ENCODE assay signal across 16 cellular contexts in the genomic region with DNA sequence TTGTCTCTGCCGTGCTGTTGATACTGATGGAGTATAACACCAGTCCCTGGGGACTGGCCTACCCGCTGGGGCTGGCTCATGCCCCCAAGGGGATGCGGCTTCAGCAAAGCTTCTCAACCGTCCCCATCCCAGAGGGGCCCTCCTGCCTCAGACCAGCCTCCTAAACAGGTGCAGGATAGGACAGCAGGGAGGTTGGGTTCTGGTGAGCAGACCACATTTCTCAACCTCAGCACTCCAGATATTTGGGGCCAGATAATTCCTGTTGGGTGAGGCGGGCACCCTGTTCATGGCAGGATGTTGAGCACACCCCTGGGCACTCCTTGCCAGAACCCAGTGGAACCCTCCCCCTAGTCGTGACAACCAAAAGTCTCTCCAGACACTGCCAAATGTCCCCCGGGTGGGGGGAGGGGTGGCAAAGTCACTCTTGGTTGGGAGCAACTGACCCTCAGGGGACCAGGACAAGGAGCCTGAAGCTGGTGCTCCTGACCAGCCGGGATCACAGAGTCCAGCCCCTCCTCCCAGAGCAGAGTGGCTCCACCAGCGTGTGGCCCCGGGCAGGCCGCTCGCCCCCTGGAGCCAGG.
A peak's percentile ranks its signal among the peaks of the same experiment; 100 is the strongest.
DNase-seq lines count a peak whose midpoint lies in the region; ATAC-seq, FAIRE-seq and TF ChIP-seq lines count a peak whose summit lies in the region.
"Had no signal": no experiment of that assay in that cellular context is flagged by ENCODE, and none has a peak within 500 bp of the region (broad histone marks: within the 10 kb centered on the region; RNA-seq: fewer than 3 reads in every experiment).

No MANE protein-coding gene starts in this region.

- POLR2A ChIA-PET in HepG2 (lab: Yijun Ruan, JAX): no interaction called here

- WGBS in right lobe of liver (ENCODE audit: insufficient coverage, low coverage, low lambda C conversion rate, missing lambda C conversion rate): no CpG with 5 or more reads among the region's 12 CpGs
- WGBS in HepG2 (ENCODE audit: low lambda C conversion rate): 100% methylated on average over 3 of the region's 12 CpGs

- in situ Hi-C loops in HepG2 (cut with HindIII; ENCODE audit: extremely low pct_ligation_motif_present, low pct_unique_long_range_greater_than_20kb): loop anchor here (5.0 kb wide), 2 partner anchors 94 to 329 kb away; no protein-coding TSS in a partner anchor

- no peak overlapping the region for H3K4me2 ChIP-seq in HepG2 (ENCODE audit: low read depth, low read length)

- H3K9me3 ChIP-seq in right lobe of liver (no peaks in the 10 kb centered on the region), HepG2 (ENCODE audit: low read length) (no peaks in the 10 kb centered on the region), vagina (no peaks in the 10 kb centered on the region)
- H3K9me3 ChIP-seq: testis had no signal

- H3K4me1 ChIP-seq in right lobe of liver (peaks cover 0 to 8% (median 0%) of the 10 kb centered on the region in 4 donors), HepG2 (ENCODE audit: insufficient read depth, low read length) (no peaks in the 10 kb centered on the region), vagina (peaks cover 13% of the 10 kb centered on the region)
- H3K4me1 ChIP-seq: breast epithelium had no signal

- no TSS peak for BruUV-seq in HepG2 (replicated peaks; lab: Mats Ljungman, UMichigan)

- H3K36me3 Mint-ChIP-seq in chondrocyte (ENCODE audit: low read depth) (peaks cover 5% of the 10 kb centered on the region), naive B cell (no peaks in the 10 kb centered on the region), type B pancreatic cell (no peaks in the 10 kb centered on the region)
- H3K36me3 Mint-ChIP-seq: activated naive CD4-positive, alpha-beta T cell treated with anti-CD3 and anti-CD28 coated beads, Interleukin-2, amount 50 U/mL, for 72 hours had no signal

- no peak overlapping the region for H2AFZ ChIP-seq in HepG2 (ENCODE audit: low read length)

- H3K27ac ChIP-seq in right lobe of liver: no peak overlapping the region
- H3K27ac ChIP-seq in HepG2 (ENCODE audit: extremely low read length, insufficient read depth, low read length): no peak overlapping the region
- peak overlapping the region; percentile 57 for H3K27ac ChIP-seq in vagina
- H3K27ac ChIP-seq: testis had no signal

- H3K36me3 ChIP-seq in right lobe of liver (no peaks in the 10 kb centered on the region), HepG2 (replicated peaks in 1 of 2; ENCODE audit: control insufficient read depth in 1 of 2, insufficient read depth in 2 of 2, low read length in 2 of 2) (no peaks in the 10 kb centered on the region), vagina (no peaks in the 10 kb centered on the region)
- H3K36me3 ChIP-seq: breast epithelium had no signal

- intact Hi-C loops in right lobe of liver (cut with DNase I): loop anchor here (5.0 kb wide), 2 partner anchors 324 to 329 kb away; no protein-coding TSS in a partner anchor
- intact Hi-C loops in HepG2 (cut with micrococcal nuclease; ENCODE audit: unreplicated experiment): loop anchor here (10.0 kb wide), 1 partner anchor 97 kb away; no protein-coding TSS in a partner anchor
- intact Hi-C loops in vagina (cut with DNase I): loop anchor here (5.0 kb wide), 2 partner anchors 174 to 324 kb away; no protein-coding TSS in a partner anchor

- TF ChIP-seq CTCF in right lobe of liver (IDR thresholded peaks at IDR 0.05): no peak
- no peak for TF ChIP-seq CTCF in HepG2 (CRISPR knock-in tag; IDR thresholded peaks at IDR 0.05)
- no peak for TF ChIP-seq CTCF in chondrocyte (IDR thresholded peaks at IDR 0.05)
- TF ChIP-seq CTCF in vagina (IDR thresholded peaks at IDR 0.05): no peak
- TF ChIP-seq CTCF in type B pancreatic cell (conservative IDR thresholded peaks at IDR 0.05): no peak

- no peak overlapping the region for H3K4me3 ChIP-seq in right lobe of liver
- no peak overlapping the region for H3K4me3 ChIP-seq in HepG2 (replicated peaks in 1 of 3; ENCODE audit: insufficient read depth in 1 of 3, low read depth in 2 of 3, low read length in 3 of 3)
- H3K4me3 ChIP-seq in vagina: no peak overlapping the region

- H3K27me3 ChIP-seq in right lobe of liver: no peaks in the 10 kb centered on the region
- peaks cover 3 to 12% of the 10 kb centered on the region in 2 experiments; a peak in 3 of 5 replicates for H3K27me3 ChIP-seq in HepG2 (ENCODE audit: control insufficient read depth in 1 of 2, insufficient read depth in 2 of 2, low read length in 2 of 2)
- H3K27me3 ChIP-seq in vagina: no peaks in the 10 kb centered on the region
- H3K27me3 ChIP-seq: breast epithelium, testis had no signal

- peak in 2 of 3 donors; percentile 42 to 55 for DNase-seq in right lobe of liver
- DNase-seq in HepG2 (ENCODE audit: low spot score): no peak
- DNase-seq in chondrocyte (ENCODE audit: low spot score): peak; percentile 79
- DNase-seq in naive B cell: no peak
- DNase-seq in vagina (ENCODE audit: extremely low spot score in 2 of 2): no peak
- DNase-seq in GM03348 (ENCODE audit: low spot score): no peak
- DNase-seq in activated CD4-positive, CD25-positive, alpha-beta regulatory T cell (lab: John Stamatoyannopoulos, UW): no peak
- DNase-seq in type B pancreatic cell (ENCODE audit: extremely low spot score, unreplicated experiment): no peak
- DNase-seq: effector CD4-positive, alpha-beta T cell; MM.1S; NCI-H1694; NK-92 treated with Interleukin-12 subunit alpha and Interleukin-12 subunit beta, amount 100 ng/mL, for 24 hours had no signal

- TF ChIP-seq EP300 in HepG2 (IDR thresholded peaks at IDR 0.05; ENCODE audit: low read depth in 2 of 2, low read length in 2 of 2): no peak
- no peak for TF ChIP-seq EP300 in HepG2 (CRISPR knock-in tag; IDR thresholded peaks at IDR 0.05; ENCODE audit: borderline replicate concordance)

- H3K9me3 Mint-ChIP-seq in chondrocyte (ENCODE audit: low read depth) (no peaks in the 10 kb centered on the region), naive B cell (peaks cover 0 to 4% (median 2%) of the 10 kb centered on the region in 7 donors), type B pancreatic cell (no peaks in the 10 kb centered on the region)
- H3K9me3 Mint-ChIP-seq: activated naive CD4-positive, alpha-beta T cell treated with anti-CD3 and anti-CD28 coated beads, Interleukin-2, amount 50 U/mL, for 72 hours had no signal

- TF ChIP-seq RAD21 in HepG2 (CRISPR knock-in tag; IDR thresholded peaks at IDR 0.05): no peak

- ATAC-seq in right lobe of liver (no peak), HepG2 (no peak), naive B cell (ENCODE audit: low read depth in 2 of 2) (no peak)

- no peak overlapping the region for H3K4me3 Mint-ChIP-seq in chondrocyte (ENCODE audit: unreplicated experiment)
- H3K4me3 Mint-ChIP-seq in naive B cell: peak overlapping the region in 6 of 8 donors; percentile 22 to 79 (median 54)
- no peak overlapping the region for H3K4me3 Mint-ChIP-seq in type B pancreatic cell
- H3K4me3 Mint-ChIP-seq: T-helper 1 cell treated with Interleukin-12 subunit alpha and Interleukin-12 subunit beta and Interleukin-4 antibody, amounts not matched to agents 30 μg/mL and 1 μg/mL, for 36 hours had no signal

- H4K20me1 ChIP-seq in HepG2 (ENCODE audit: insufficient read depth, low read length): no peaks in the 10 kb centered on the region

- H3K27ac Mint-ChIP-seq in chondrocyte (ENCODE audit: unreplicated experiment) (no peak overlapping the region), naive B cell (no peak overlapping the region), type B pancreatic cell (no peak overlapping the region)
- H3K27ac Mint-ChIP-seq: activated naive CD4-positive, alpha-beta T cell treated with anti-CD3 and anti-CD28 coated beads, Interleukin-2, amount 50 U/mL, for 72 hours; T-helper 1 cell treated with Interleukin-12 subunit alpha and Interleukin-12 subunit beta and Interleukin-4 antibody, amounts not matched to agents 30 μg/mL and 1 μg/mL, for 36 hours had no signal

- H3K79me2 ChIP-seq in HepG2 (ENCODE audit: insufficient read depth, low read length): no peaks in the 10 kb centered on the region

- H3K4me1 Mint-ChIP-seq in chondrocyte (ENCODE audit: low read depth) (no peaks in the 10 kb centered on the region), naive B cell (peaks cover 0 to 6% (median 3%) of the 10 kb centered on the region in 3 donors), type B pancreatic cell (ENCODE audit: unreplicated experiment) (no peaks in the 10 kb centered on the region)

- no peak for FAIRE-seq in HepG2 (lab: Jason Lieb, UNC)

- no peak overlapping the region for H3K9ac ChIP-seq in HepG2 (ENCODE audit: insufficient read depth, low read depth, low read length)

- no peak for TF ChIP-seq POLR2A in right lobe of liver (IDR thresholded peaks at IDR 0.05)
- no peak for TF ChIP-seq POLR2A in HepG2 (IDR thresholded peaks at IDR 0.05; ENCODE audit: insufficient read depth in 1 of 2, low read depth in 2 of 2, low read length in 2 of 2)
- TF ChIP-seq POLR2A in vagina (IDR thresholded peaks at IDR 0.05): no peak

- H3K27me3 Mint-ChIP-seq in chondrocyte (ENCODE audit: low read depth) (no peaks in the 10 kb centered on the region), naive B cell (peaks cover 6 to 34% (median 16%) of the 10 kb centered on the region in 3 donors), type B pancreatic cell (peaks cover 3% of the 10 kb centered on the region)

- CTCF ChIA-PET in HepG2 (lab: Yijun Ruan, JAX; ENCODE audit: low intra/inter-chr PET ratio, low total read pairs): interaction anchor here (1.6 to 1.9 kb wide), 3 partner anchors 93 to 326 kb away, joined by 4 to 28 read pairs (median 13); no protein-coding TSS in a partner anchor

TF ChIP-seq in HepG2, 621 proteins besides CTCF, POLR2A, EP300 and RAD21 (continues in another document):
- TF ChIP-seq TCF7L2 (IDR thresholded peaks at IDR 0.05; ENCODE audit: low read depth, low read length): no peak
- no peak for TF ChIP-seq ATF2 (CRISPR knock-in tag; IDR thresholded peaks at IDR 0.05)
- TF ChIP-seq SOX5 (CRISPR knock-in tag; IDR thresholded peaks at IDR 0.05; ENCODE audit: borderline replicate concordance): no peak

Comparison
In these comparisons a context has a peak if more than half of its experiments do, and no peak if none do; other contexts are left out.
1. DNase-seq: peak in right lobe of liver (2 of 3) and chondrocyte (single experiment); none in HepG2 (single experiment), naive B cell (single experiment), vagina (0 of 2), GM03348 (single experiment), activated CD4-positive, CD25-positive, alpha-beta regulatory T cell (0 of 4) and type B pancreatic cell (single experiment).
2. H3K4me3 Mint-ChIP-seq: peak in naive B cell (6 of 8); none in chondrocyte (single experiment) and type B pancreatic cell (single experiment).